ENCODE assay signal across 1 cellular context in the genomic region with DNA sequence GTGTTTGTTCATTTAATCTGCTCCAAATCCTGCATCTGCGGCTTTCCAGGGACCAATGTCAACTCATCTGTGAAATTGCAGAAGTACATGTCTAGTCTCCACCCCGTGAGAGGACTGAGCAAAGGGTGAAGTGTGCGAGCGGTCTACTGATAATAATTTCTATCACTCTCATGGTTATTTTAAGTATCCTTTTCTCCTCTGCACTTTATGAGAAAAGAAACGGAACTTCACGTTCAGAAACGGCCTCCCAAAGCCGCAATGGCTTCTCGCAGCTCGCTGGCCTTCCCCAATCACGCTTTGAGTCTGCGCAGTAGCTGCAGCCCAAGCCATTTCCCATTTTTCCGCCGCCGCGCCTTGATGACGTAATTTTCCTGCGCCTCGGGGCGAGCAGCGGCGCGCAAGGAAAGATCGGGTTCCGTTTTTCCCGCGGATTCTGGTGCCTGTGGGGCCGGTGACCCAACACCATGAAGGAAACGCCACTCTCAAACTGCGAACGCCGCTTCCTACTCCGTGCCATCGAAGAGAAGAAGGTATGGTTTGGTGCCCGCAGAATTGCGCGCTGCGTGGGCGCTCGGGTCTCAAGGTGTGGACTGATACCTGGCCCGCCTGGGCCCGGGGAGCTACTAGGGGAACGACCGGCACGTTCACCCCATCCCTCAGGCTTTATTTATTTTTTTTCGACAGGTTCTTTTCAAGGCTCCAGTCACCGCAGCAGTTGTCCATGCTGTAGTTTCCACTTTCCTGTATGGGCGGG.
TF ChIP-seq lines count a peak whose summit lies in the region.

A gene with protein sequence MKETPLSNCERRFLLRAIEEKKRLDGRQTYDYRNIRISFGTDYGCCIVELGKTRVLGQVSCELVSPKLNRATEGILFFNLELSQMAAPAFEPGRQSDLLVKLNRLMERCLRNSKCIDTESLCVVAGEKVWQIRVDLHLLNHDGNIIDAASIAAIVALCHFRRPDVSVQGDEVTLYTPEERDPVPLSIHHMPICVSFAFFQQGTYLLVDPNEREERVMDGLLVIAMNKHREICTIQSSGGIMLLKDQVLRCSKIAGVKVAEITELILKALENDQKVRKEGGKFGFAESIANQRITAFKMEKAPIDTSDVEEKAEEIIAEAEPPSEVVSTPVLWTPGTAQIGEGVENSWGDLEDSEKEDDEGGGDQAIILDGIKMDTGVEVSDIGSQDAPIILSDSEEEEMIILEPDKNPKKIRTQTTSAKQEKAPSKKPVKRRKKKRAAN (plus strand): TSS at position 363 of the 754 bp plus-strand sequence. CDS start 102 bp downstream, at position 465.

TF ChIP-seq in HepG2, 621 proteins besides CTCF, POLR2A, EP300 and RAD21 (continued from another document and continues in another):
- TF ChIP-seq, protein P1, sequence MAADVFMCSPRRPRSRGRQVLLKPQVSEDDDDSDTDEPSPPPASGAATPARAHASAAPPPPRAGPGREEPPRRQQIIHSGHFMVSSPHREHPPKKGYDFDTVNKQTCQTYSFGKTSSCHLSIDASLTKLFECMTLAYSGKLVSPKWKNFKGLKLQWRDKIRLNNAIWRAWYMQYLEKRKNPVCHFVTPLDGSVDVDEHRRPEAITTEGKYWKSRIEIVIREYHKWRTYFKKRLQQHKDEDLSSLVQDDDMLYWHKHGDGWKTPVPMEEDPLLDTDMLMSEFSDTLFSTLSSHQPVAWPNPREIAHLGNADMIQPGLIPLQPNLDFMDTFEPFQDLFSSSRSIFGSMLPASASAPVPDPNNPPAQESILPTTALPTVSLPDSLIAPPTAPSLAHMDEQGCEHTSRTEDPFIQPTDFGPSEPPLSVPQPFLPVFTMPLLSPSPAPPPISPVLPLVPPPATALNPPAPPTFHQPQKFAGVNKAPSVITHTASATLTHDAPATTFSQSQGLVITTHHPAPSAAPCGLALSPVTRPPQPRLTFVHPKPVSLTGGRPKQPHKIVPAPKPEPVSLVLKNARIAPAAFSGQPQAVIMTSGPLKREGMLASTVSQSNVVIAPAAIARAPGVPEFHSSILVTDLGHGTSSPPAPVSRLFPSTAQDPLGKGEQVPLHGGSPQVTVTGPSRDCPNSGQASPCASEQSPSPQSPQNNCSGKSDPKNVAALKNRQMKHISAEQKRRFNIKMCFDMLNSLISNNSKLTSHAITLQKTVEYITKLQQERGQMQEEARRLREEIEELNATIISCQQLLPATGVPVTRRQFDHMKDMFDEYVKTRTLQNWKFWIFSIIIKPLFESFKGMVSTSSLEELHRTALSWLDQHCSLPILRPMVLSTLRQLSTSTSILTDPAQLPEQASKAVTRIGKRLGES (CRISPR knock-in tag; IDR thresholded peaks at IDR 0.05; ENCODE audit: borderline replicate concordance) = no peak; the same call in 1 of the 2 replicates
- TF ChIP-seq ZNF850 (CRISPR knock-in tag; conservative IDR thresholded peaks at IDR 0.05) (no peak), SSRP1 (CRISPR knock-in tag; IDR thresholded peaks at IDR 0.05) (0 out of 2 replicates have a peak, but pooled peaks have one; percentile 15), CHCHD3 (CRISPR knock-in tag; IDR thresholded peaks at IDR 0.05) (no peak), DNMT1 (CRISPR knock-in tag; IDR thresholded peaks at IDR 0.05) (no peak), TARDBP (CRISPR knock-in tag; IDR thresholded peaks at IDR 0.05) (peak; percentile 83), KMT2A (CRISPR knock-in tag; IDR thresholded peaks at IDR 0.05) (peak; percentile 99), JUND (CRISPR knock-in tag; IDR thresholded peaks at IDR 0.05) (no peak), SNRNP70 (IDR thresholded peaks at IDR 0.05; ENCODE audit: low read depth, low read length) (no peak), GZF1 (CRISPR knock-in tag; IDR thresholded peaks at IDR 0.05) (0 out of 2 replicates have a peak, but pooled peaks have one; percentile 55), YY1 (IDR thresholded peaks at IDR 0.05; ENCODE audit: insufficient read depth, insufficient replicate concordance, low read depth, low read length) (peak; percentile 89), CBX1 (IDR thresholded peaks at IDR 0.05; ENCODE audit: low read depth) (no peak), ZNF572 (CRISPR knock-in tag; IDR thresholded peaks at IDR 0.05) (no peak; the same call in 1 of the 2 replicates), ZNF205 (CRISPR knock-in tag; IDR thresholded peaks at IDR 0.05) (peak; percentile 65; the same call in 1 of the 2 replicates), SNAI1 (CRISPR knock-in tag; IDR thresholded peaks at IDR 0.05; ENCODE audit: borderline replicate concordance) (no peak), ZNF501 (CRISPR knock-in tag; IDR thresholded peaks at IDR 0.05) (peak; percentile 91), ZNF615 (CRISPR knock-in tag; IDR thresholded peaks at IDR 0.05; ENCODE audit: borderline replicate concordance) (no peak), YEATS2 (CRISPR knock-in tag; IDR thresholded peaks at IDR 0.05; ENCODE audit: borderline replicate concordance) (peak; percentile 97), HOXD1 (CRISPR knock-in tag; IDR thresholded peaks at IDR 0.05) (peak; percentile 74; the same call in 1 of the 2 replicates), SIN3B (IDR thresholded peaks at IDR 0.05; ENCODE audit: low read length) (peak; percentile 87), CBX2 (IDR thresholded peaks at IDR 0.05; ENCODE audit: low read depth, low read length) (no peak), CBX2 (CRISPR knock-in tag; IDR thresholded peaks at IDR 0.05; ENCODE audit: low read depth) (no peak), ZC3H4 (CRISPR knock-in tag; IDR thresholded peaks at IDR 0.05; ENCODE audit: borderline replicate concordance) (no peak), KLF13 (CRISPR knock-in tag; IDR thresholded peaks at IDR 0.05) (no peak), ATAD3A (CRISPR knock-in tag; IDR thresholded peaks at IDR 0.05) (no peak), FOXA3 (CRISPR knock-in tag; IDR thresholded peaks at IDR 0.05) (peak; percentile 66; the same call in 1 of the 2 replicates), CEBPB (IDR thresholded peaks at IDR 0.05; ENCODE audit: borderline replicate concordance, low read depth, low read length) (peak; percentile 83), ZNF589 (CRISPR knock-in tag; conservative IDR thresholded peaks at IDR 0.05) (no peak; the same call in 1 of the 2 replicates), ZNF3 (CRISPR knock-in tag; IDR thresholded peaks at IDR 0.05) (no peak), ZNF207 (IDR thresholded peaks at IDR 0.05; ENCODE audit: borderline replicate concordance) (no peak), PITX1 (CRISPR knock-in tag; IDR thresholded peaks at IDR 0.05) (peak; percentile 76; the same call in 1 of the 2 replicates), AKAP8 (CRISPR knock-in tag; IDR thresholded peaks at IDR 0.05) (no peak), ZNF891 (CRISPR knock-in tag; IDR thresholded peaks at IDR 0.05) (0 out of 2 replicates have a peak, but pooled peaks have one; percentile 31), ZFP37 (CRISPR knock-in tag; IDR thresholded peaks at IDR 0.05; ENCODE audit: borderline replicate concordance) (peak; percentile 69; the same call in 1 of the 2 replicates), RCOR2 (CRISPR knock-in tag; IDR thresholded peaks at IDR 0.05) (no peak)
- TF ChIP-seq, protein P2, sequence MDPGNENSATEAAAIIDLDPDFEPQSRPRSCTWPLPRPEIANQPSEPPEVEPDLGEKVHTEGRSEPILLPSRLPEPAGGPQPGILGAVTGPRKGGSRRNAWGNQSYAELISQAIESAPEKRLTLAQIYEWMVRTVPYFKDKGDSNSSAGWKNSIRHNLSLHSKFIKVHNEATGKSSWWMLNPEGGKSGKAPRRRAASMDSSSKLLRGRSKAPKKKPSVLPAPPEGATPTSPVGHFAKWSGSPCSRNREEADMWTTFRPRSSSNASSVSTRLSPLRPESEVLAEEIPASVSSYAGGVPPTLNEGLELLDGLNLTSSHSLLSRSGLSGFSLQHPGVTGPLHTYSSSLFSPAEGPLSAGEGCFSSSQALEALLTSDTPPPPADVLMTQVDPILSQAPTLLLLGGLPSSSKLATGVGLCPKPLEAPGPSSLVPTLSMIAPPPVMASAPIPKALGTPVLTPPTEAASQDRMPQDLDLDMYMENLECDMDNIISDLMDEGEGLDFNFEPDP (CRISPR knock-in tag; conservative IDR thresholded peaks at IDR 0.05) = no peak
- TF ChIP-seq, protein P3, sequence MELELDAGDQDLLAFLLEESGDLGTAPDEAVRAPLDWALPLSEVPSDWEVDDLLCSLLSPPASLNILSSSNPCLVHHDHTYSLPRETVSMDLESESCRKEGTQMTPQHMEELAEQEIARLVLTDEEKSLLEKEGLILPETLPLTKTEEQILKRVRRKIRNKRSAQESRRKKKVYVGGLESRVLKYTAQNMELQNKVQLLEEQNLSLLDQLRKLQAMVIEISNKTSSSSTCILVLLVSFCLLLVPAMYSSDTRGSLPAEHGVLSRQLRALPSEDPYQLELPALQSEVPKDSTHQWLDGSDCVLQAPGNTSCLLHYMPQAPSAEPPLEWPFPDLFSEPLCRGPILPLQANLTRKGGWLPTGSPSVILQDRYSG (CRISPR knock-in tag; IDR thresholded peaks at IDR 0.05) = no peak
- TF ChIP-seq, protein P4, sequence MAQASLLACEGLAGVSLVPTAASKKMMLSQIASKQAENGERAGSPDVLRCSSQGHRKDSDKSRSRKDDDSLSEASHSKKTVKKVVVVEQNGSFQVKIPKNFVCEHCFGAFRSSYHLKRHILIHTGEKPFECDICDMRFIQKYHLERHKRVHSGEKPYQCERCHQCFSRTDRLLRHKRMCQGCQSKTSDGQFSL (CRISPR knock-in tag; IDR thresholded peaks at IDR 0.05) = no peak; the same call in 1 of the 2 replicates
- TF ChIP-seq, protein P5, sequence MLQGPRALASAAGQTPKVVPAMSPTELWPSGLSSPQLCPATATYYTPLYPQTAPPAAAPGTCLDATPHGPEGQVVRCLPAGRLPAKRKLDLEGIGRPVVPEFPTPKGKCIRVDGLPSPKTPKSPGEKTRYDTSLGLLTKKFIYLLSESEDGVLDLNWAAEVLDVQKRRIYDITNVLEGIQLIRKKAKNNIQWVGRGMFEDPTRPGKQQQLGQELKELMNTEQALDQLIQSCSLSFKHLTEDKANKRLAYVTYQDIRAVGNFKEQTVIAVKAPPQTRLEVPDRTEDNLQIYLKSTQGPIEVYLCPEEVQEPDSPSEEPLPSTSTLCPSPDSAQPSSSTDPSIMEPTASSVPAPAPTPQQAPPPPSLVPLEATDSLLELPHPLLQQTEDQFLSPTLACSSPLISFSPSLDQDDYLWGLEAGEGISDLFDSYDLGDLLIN (CRISPR knock-in tag; IDR thresholded peaks at IDR 0.05; ENCODE audit: borderline replicate concordance) = peak; percentile 96; the same call in 1 of the 2 replicates
- TF ChIP-seq, protein P6, sequence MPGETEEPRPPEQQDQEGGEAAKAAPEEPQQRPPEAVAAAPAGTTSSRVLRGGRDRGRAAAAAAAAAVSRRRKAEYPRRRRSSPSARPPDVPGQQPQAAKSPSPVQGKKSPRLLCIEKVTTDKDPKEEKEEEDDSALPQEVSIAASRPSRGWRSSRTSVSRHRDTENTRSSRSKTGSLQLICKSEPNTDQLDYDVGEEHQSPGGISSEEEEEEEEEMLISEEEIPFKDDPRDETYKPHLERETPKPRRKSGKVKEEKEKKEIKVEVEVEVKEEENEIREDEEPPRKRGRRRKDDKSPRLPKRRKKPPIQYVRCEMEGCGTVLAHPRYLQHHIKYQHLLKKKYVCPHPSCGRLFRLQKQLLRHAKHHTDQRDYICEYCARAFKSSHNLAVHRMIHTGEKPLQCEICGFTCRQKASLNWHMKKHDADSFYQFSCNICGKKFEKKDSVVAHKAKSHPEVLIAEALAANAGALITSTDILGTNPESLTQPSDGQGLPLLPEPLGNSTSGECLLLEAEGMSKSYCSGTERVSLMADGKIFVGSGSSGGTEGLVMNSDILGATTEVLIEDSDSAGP (CRISPR knock-in tag; IDR thresholded peaks at IDR 0.05; ENCODE audit: borderline replicate concordance) = peak; percentile 76
- TF ChIP-seq, protein P7, sequence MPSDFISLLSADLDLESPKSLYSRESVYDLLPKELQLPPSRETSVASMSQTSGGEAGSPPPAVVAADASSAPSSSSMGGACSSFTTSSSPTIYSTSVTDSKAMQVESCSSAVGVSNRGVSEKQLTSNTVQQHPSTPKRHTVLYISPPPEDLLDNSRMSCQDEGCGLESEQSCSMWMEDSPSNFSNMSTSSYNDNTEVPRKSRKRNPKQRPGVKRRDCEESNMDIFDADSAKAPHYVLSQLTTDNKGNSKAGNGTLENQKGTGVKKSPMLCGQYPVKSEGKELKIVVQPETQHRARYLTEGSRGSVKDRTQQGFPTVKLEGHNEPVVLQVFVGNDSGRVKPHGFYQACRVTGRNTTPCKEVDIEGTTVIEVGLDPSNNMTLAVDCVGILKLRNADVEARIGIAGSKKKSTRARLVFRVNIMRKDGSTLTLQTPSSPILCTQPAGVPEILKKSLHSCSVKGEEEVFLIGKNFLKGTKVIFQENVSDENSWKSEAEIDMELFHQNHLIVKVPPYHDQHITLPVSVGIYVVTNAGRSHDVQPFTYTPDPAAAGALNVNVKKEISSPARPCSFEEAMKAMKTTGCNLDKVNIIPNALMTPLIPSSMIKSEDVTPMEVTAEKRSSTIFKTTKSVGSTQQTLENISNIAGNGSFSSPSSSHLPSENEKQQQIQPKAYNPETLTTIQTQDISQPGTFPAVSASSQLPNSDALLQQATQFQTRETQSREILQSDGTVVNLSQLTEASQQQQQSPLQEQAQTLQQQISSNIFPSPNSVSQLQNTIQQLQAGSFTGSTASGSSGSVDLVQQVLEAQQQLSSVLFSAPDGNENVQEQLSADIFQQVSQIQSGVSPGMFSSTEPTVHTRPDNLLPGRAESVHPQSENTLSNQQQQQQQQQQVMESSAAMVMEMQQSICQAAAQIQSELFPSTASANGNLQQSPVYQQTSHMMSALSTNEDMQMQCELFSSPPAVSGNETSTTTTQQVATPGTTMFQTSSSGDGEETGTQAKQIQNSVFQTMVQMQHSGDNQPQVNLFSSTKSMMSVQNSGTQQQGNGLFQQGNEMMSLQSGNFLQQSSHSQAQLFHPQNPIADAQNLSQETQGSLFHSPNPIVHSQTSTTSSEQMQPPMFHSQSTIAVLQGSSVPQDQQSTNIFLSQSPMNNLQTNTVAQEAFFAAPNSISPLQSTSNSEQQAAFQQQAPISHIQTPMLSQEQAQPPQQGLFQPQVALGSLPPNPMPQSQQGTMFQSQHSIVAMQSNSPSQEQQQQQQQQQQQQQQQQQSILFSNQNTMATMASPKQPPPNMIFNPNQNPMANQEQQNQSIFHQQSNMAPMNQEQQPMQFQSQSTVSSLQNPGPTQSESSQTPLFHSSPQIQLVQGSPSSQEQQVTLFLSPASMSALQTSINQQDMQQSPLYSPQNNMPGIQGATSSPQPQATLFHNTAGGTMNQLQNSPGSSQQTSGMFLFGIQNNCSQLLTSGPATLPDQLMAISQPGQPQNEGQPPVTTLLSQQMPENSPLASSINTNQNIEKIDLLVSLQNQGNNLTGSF (CRISPR knock-in tag; IDR thresholded peaks at IDR 0.05) = 0 out of 2 replicates have a peak, but pooled peaks have one; percentile 31
- TF ChIP-seq, protein P8, sequence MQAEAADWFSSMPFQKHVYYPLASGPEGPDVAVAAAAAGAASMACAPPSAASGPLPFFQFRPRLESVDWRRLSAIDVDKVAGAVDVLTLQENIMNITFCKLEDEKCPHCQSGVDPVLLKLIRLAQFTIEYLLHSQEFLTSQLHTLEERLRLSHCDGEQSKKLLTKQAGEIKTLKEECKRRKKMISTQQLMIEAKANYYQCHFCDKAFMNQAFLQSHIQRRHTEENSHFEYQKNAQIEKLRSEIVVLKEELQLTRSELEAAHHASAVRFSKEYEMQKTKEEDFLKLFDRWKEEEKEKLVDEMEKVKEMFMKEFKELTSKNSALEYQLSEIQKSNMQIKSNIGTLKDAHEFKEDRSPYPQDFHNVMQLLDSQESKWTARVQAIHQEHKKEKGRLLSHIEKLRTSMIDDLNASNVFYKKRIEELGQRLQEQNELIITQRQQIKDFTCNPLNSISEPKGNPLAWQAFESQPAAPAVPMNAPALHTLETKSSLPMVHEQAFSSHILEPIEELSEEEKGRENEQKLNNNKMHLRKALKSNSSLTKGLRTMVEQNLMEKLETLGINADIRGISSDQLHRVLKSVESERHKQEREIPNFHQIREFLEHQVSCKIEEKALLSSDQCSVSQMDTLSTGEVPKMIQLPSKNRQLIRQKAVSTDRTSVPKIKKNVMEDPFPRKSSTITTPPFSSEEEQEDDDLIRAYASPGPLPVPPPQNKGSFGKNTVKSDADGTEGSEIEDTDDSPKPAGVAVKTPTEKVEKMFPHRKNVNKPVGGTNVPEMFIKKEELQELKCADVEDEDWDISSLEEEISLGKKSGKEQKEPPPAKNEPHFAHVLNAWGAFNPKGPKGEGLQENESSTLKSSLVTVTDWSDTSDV (CRISPR knock-in tag; IDR thresholded peaks at IDR 0.05) = 0 out of 2 replicates have a peak, but pooled peaks have one; percentile 48
